2 cellular contexts compared by ENCODE assay signal in the genomic region with DNA sequence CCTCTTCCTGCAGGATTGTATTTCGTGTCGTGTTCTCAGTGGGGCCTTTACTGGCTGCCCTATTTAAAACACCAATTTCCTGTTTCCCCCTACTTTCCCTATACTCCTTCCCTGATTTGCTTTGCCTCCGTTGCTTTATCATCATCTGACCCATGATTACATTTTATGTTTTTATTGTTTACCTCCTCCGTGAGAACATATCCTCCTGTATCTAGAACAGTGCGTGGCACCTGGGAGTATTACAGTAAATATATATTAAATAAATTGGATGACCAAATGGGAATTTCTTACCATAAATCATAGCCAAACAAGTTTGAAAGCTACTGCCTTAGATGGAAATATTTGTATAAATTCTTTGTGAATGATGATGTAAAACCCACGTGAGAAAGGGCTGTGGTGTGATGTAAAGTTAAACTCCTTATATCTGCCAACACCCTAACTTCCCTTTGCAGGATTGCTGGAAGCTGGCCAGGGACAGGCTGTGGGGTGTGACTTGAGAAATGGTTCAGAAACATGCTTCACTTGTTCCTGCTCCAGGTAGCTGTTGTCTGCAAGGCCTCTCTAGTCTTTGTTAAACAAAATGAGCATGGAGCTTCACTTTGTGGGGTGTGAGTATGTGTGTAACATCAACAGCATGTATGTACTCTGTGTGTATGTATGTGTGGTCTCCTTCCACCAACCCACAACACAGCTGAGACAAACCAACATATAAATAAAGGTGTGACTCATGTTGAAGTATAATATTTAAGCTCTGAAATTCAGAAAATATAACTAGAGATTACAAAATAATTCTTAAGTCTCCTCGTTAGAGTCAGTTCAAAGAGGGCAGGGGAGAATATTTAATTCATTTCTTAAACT.
TF ChIP-seq lines count a peak whose summit lies in the region.

No MANE protein-coding gene starts in this region.

TF ChIP-seq in Ishikawa, 13 proteins besides CTCF, POLR2A, EP300 and RAD21 (continued from another document):
- TF ChIP-seq CEBPB (IDR thresholded peaks at IDR 0.05) (0 out of 2 replicates have a peak, but pooled peaks have one; percentile 11), NFIC (IDR thresholded peaks at IDR 0.05) (peak; percentile 73; the same call in 1 of the 2 replicates), TEAD4 (IDR thresholded peaks at IDR 0.05) (no peak)
- TF ChIP-seq, protein P1, sequence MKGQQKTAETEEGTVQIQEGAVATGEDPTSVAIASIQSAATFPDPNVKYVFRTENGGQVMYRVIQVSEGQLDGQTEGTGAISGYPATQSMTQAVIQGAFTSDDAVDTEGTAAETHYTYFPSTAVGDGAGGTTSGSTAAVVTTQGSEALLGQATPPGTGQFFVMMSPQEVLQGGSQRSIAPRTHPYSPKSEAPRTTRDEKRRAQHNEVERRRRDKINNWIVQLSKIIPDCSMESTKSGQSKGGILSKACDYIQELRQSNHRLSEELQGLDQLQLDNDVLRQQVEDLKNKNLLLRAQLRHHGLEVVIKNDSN (IDR thresholded peaks at IDR 0.05): no peak

TF ChIP-seq in HepG2, 621 proteins besides CTCF, POLR2A, EP300 and RAD21 (continued from another document):
- TF ChIP-seq ZNF556 (CRISPR knock-in tag; IDR thresholded peaks at IDR 0.05; ENCODE audit: borderline replicate concordance) (no peak), ATF1 (CRISPR knock-in tag; IDR thresholded peaks at IDR 0.05) (no peak), TARDBP (CRISPR knock-in tag; IDR thresholded peaks at IDR 0.05) (no peak), MTA1 (CRISPR knock-in tag; IDR thresholded peaks at IDR 0.05; ENCODE audit: borderline replicate concordance) (no peak), ZBTB7B (CRISPR knock-in tag; IDR thresholded peaks at IDR 0.05) (no peak), SATB2 (CRISPR knock-in tag; IDR thresholded peaks at IDR 0.05) (no peak), KAT7 (CRISPR knock-in tag; IDR thresholded peaks at IDR 0.05; ENCODE audit: borderline replicate concordance) (no peak), U2AF2 (IDR thresholded peaks at IDR 0.05; ENCODE audit: low read depth, low read length) (no peak), ZNF253 (CRISPR knock-in tag; IDR thresholded peaks at IDR 0.05; ENCODE audit: borderline replicate concordance) (no peak)
